ENCODE assay signal across 8 cellular contexts in the genomic region with DNA sequence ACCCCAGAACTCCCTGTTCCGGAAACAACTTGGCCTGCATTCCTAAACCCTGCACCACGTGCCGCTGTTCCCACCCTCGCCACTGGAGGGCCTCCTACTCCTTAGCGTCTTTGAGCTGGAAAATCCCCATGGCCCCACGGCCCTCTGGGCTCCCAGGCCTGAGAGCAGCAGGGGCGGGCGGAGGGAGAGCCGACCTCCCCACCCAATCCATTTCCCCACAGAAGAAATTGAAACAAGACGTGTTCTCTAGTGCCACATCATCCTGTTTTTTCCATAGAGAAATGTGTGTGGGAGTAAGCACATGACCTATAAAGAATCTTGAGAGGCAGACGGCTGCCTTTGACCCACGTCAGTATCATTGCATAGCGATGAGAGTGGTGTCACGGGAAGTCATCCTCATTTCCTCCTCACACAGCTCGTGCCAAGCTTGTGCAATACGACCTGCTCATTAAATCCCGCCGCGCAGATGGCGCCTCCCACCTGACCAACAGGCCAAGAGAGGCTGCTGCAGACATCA.
DNase-seq lines count a peak whose midpoint lies in the region; ATAC-seq, FAIRE-seq and TF ChIP-seq lines count a peak whose summit lies in the region.

No MANE protein-coding gene starts in this region.

- DNase-seq in activated T-cell treated with anti-CD3 and anti-CD28 coated beads, Interleukin-2, amount 50 U/mL, for 48 hours: peak; percentile 18 to 19
- DNase-seq in activated T-cell treated with anti-CD3 and anti-CD28 coated beads, Interleukin-2, amount 50 U/mL, for 24 hours: no peak
- DNase-seq in NCI-H748 (lab: John Stamatoyannopoulos, UW; ENCODE audit: unreplicated experiment) (peak; percentile 94), medulla oblongata (ENCODE audit: extremely low spot score) (peak; percentile 44), GM12891 (ENCODE audit: insufficient read length, low spot score) (no peak)

- H3K27ac ChIP-seq in duodenal mucosa (ENCODE audit: low read depth, low read length): peak overlapping the region; percentile 22

- no peaks in the 10 kb centered on the region for H3K27me3 ChIP-seq in duodenal mucosa (ENCODE audit: control insufficient read depth in 1 of 2, insufficient read depth in 2 of 2, low read length in 2 of 2)

- peak overlapping the region in 1 of 2 donors; percentile 21 for H3K4me3 ChIP-seq in duodenal mucosa (ENCODE audit: low read depth in 1 of 2, low read length in 2 of 2)

- H3K9ac ChIP-seq in duodenal mucosa (ENCODE audit: low read depth in 1 of 2, low read length in 2 of 2): no peak overlapping the region

- ATAC-seq in HG03280 (IDR thresholded peaks at IDR 0.05; ENCODE audit: unreplicated experiment) (no peak), HG03442 (IDR thresholded peaks at IDR 0.05; ENCODE audit: unreplicated experiment) (no peak)

- H3K4me1 ChIP-seq in duodenal mucosa (ENCODE audit: control insufficient read depth in 1 of 2, insufficient read depth in 2 of 2, low read length in 2 of 2): peaks cover 0 to 6% of the 10 kb centered on the region in 2 donors

- no peaks in the 10 kb centered on the region for H3K27me3 Mint-ChIP-seq in activated T-cell treated with anti-CD3 and anti-CD28 coated beads, Interleukin-2, amount 50 U/mL, for 24 hours

- H3K36me3 ChIP-seq in duodenal mucosa (ENCODE audit: control insufficient read depth in 1 of 2, insufficient read depth in 2 of 2, low read length in 2 of 2): no peaks in the 10 kb centered on the region

- TF ChIP-seq POLR2A in GM12891 (IDR thresholded peaks at IDR 0.05; ENCODE audit: low read depth, low read length): no peak

- no peaks in the 10 kb centered on the region for H3K9me3 ChIP-seq in duodenal mucosa (ENCODE audit: control insufficient read depth in 1 of 2, low read length in 2 of 2)

- FAIRE-seq in GM12891 (lab: Jason Lieb, UNC): no peak

- H3K36me3 Mint-ChIP-seq in activated T-cell treated with anti-CD3 and anti-CD28 coated beads, Interleukin-2, amount 50 U/mL, for 24 hours (ENCODE audit: low read depth): no peaks in the 10 kb centered on the region

- no peak overlapping the region for H3K27ac Mint-ChIP-seq in activated T-cell treated with anti-CD3 and anti-CD28 coated beads, Interleukin-2, amount 50 U/mL, for 24 hours

- H3K4me3 Mint-ChIP-seq in activated T-cell treated with anti-CD3 and anti-CD28 coated beads, Interleukin-2, amount 50 U/mL, for 24 hours: no peak overlapping the region

- H3K4me1 Mint-ChIP-seq in activated T-cell treated with anti-CD3 and anti-CD28 coated beads, Interleukin-2, amount 50 U/mL, for 24 hours (ENCODE audit: low read depth): no peaks in the 10 kb centered on the region

- peaks cover 8% of the 10 kb centered on the region for H3K9me3 Mint-ChIP-seq in activated T-cell treated with anti-CD3 and anti-CD28 coated beads, Interleukin-2, amount 50 U/mL, for 24 hours

TF ChIP-seq in GM12891, 5 proteins besides CTCF, POLR2A, EP300 and RAD21:
- TF ChIP-seq TAF1 (IDR thresholded peaks at IDR 0.05; ENCODE audit: low read depth, low read length) (no peak), POU2F2 (IDR thresholded peaks at IDR 0.05; ENCODE audit: low read depth, low read length) (no peak), SPI1 (IDR thresholded peaks at IDR 0.05; ENCODE audit: low read depth, low read length) (no peak)
TF ChIP-seq in GM12891: peak in this region for 0.

Comparison
In these comparisons a context has a peak if more than half of its experiments do, and no peak if none do; other contexts are left out.
1. DNase-seq: peak in activated T-cell treated with anti-CD3 and anti-CD28 coated beads, Interleukin-2, amount 50 U/mL, for 48 hours (2 of 2), NCI-H748 (single experiment) and medulla oblongata (single experiment); none in activated T-cell treated with anti-CD3 and anti-CD28 coated beads, Interleukin-2, amount 50 U/mL, for 24 hours (single experiment) and GM12891 (single experiment).